Comparison of ENCODE assay signal across 22 cellular contexts in the genomic region with DNA sequence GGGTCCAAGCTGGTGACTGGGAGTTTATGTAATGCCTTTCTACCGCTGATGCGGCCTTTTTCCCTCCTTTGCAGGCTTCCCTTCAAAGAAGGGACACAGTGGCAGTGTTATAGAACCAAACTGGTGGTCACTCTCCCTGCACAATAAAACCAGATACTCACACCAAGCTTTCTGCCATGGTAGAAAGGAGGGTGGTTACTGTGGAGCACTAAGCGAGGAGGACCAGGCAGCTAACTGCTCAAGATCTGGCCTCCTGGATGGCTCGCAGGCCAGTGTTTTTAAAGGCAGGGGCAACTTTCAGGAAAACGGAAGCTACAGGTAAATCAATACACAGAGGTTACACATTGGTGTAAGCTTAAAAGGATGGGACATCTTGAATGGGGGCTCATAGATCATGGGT.
"Had no signal": no experiment of that assay in that cellular context is flagged by ENCODE, and none has a peak within 500 bp of the region (broad histone marks: within the 10 kb centered on the region; RNA-seq: fewer than 3 reads in every experiment).

No MANE protein-coding gene starts in this region.

- H3K9me3 ChIP-seq: esophagus squamous epithelium, gastrocnemius medialis, heart right ventricle, left lung, lower lobe of right lung had no signal

- H3K4me3 ChIP-seq: coronary artery, dorsolateral prefrontal cortex, esophagus squamous epithelium, gastrocnemius medialis, heart right ventricle, left lung, lower lobe of right lung had no signal

- FAIRE-seq: colon, endothelial cell of umbilical vein, islet of Langerhans, keratinocyte had no signal

- H3K27ac Mint-ChIP-seq: mesothelial cell of epicardium had no signal

- H3K27ac ChIP-seq: coronary artery, dorsolateral prefrontal cortex, esophagus squamous epithelium, gastrocnemius medialis, heart right ventricle, left lung, lower lobe of right lung had no signal

- ATAC-seq: gastrocnemius medialis, heart right ventricle, left cardiac atrium, left lung, left ventricle myocardium superior, lower lobe of right lung had no signal

- H3K4me1 ChIP-seq: esophagus squamous epithelium, gastrocnemius medialis, left lung, lower lobe of right lung had no signal

- H3K9me3 Mint-ChIP-seq: mesothelial cell of epicardium had no signal

- H3K27me3 ChIP-seq: dorsolateral prefrontal cortex, left lung had no signal

- H3K36me3 ChIP-seq: esophagus squamous epithelium, gastrocnemius medialis, heart right ventricle, left lung, lower lobe of right lung had no signal

- H3K36me3 Mint-ChIP-seq: mesothelial cell of epicardium had no signal

- H3K4me3 Mint-ChIP-seq: mesothelial cell of epicardium had no signal

- DNase-seq: dermis blood vessel endothelial cell; dorsolateral prefrontal cortex; effector CD4-positive, alpha-beta T cell; effector memory CD4-positive, alpha-beta T cell; esophagus squamous epithelium; foreskin fibroblast; foreskin melanocyte; gastrocnemius medialis; glutamatergic neuron; heart right ventricle; hippocampal formation; left cardiac atrium; left lung; left ventricle myocardium superior; lower lobe of right lung; mesenchymal stem cell had no signal
